Comparison of ENCODE assay signal across 8 cellular contexts in the genomic region with DNA sequence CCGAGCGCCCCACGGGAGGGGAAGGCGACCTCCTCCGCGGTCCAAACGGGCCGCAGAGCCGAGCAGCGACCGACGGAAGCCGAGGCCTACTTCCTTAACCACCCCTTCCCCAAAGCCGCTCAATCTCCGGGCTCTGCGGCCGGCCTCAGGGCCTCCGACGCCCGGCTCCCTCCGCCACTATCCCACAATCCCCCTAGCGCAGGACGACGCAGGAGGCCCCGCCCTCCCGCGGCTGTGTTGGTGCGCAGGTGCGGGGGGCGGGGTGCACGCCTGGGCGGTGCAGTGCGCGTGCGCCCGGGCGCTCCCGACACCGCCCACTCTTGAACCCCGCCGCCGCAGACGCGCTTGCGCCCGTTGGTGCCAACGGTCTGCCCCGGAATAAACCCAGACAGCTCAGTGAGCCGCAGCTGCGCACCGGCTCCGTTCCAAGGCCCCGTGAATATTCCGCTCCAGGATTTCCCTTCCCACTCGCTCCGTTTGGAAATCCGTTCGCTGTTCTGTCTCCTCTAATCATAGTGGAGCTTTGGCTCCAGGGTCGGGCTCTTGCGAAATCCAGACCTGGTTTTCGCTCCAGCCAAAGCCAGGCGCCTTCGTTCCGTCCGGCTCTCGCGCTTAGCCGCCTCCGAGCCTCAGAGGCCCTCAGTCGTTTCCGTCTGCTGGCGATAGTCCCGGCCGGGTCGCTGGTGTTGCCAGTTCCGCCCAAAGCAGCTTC. TPM values are rescaled to one million over a fixed set of nuclear protein-coding genes. Genes with fewer than 3 reads are reported as not detected.
DNase-seq lines count a peak whose midpoint lies in the region; ATAC-seq and TF ChIP-seq lines count a peak whose summit lies in the region.

A gene with protein sequence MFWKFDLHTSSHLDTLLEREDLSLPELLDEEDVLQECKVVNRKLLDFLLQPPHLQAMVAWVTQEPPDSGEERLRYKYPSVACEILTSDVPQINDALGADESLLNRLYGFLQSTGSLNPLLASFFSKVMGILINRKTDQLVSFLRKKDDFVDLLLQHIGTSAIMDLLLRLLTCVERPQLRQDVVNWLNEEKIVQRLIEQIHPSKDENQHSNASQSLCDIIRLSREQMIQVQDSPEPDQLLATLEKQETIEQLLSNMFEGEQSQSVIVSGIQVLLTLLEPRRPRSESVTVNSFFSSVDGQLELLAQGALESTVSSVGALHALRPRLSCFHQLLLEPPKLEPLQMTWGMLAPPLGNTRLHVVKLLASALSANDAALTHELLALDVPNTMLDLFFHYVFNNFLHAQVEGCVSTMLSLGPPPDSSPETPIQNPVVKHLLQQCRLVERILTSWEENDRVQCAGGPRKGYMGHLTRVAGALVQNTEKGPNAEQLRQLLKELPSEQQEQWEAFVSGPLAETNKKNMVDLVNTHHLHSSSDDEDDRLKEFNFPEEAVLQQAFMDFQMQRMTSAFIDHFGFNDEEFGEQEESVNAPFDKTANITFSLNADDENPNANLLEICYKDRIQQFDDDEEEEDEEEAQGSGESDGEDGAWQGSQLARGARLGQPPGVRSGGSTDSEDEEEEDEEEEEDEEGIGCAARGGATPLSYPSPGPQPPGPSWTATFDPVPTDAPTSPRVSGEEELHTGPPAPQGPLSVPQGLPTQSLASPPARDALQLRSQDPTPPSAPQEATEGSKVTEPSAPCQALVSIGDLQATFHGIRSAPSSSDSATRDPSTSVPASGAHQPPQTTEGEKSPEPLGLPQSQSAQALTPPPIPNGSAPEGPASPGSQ (minus strand): TSS at position 190 of the 712 bp plus-strand sequence. CDS start 11,914 bp downstream, outside the sequence.

- H3K9me3 ChIP-seq in T-helper 17 cell (ENCODE audit: control insufficient read depth, low read length, poor library complexity, severe bottlenecking) (no peaks in the 10 kb centered on the region), left ventricle myocardium inferior (replicated peaks) (no peaks in the 10 kb centered on the region)

- peak; percentile 69 for ATAC-seq in HG02885 (IDR thresholded peaks at IDR 0.05; ENCODE audit: poor library complexity, unreplicated experiment)
- ATAC-seq in T-helper 17 cell, result peak; percentile 83

- H3K4me3 Mint-ChIP-seq in T-helper 17 cell (peak within 1 kb of the TSS; percentile 100), progenitor cell of endocrine pancreas (ENCODE audit: low read depth) (peak within 1 kb of the TSS; percentile 97)

- H3K4me1 Mint-ChIP-seq in T-helper 17 cell (peaks cover 36% of the 10 kb centered on the region), progenitor cell of endocrine pancreas (ENCODE audit: low read depth) (peaks cover 23% of the 10 kb centered on the region)

- peak; percentile 89 for TF ChIP-seq POLR2A in GM15510 (IDR thresholded peaks at IDR 0.05; ENCODE audit: borderline replicate concordance, extremely low read depth, insufficient read length)

- no peak for TF ChIP-seq CTCF in left ventricle myocardium inferior (IDR thresholded peaks at IDR 0.05; ENCODE audit: borderline replicate concordance)
- TF ChIP-seq CTCF in progenitor cell of endocrine pancreas (IDR thresholded peaks at IDR 0.05; ENCODE audit: unreplicated experiment), result no peak

- DNase-seq in NCI-H1694 treated with DMSO at 0.1 percent for 48 hours (lab: John Stamatoyannopoulos, UW) (peak; percentile 99), T-helper 17 cell (peak; percentile 90 to 96 (median 93)), amygdala (lab: John Stamatoyannopoulos, UW) (peak; percentile 68 to 99 (median 96)), left ventricle myocardium inferior (peak; percentile 98), progenitor cell of endocrine pancreas (ENCODE audit: low spot score, unreplicated experiment) (peak; percentile 95), ureter (ENCODE audit: low spot score) (peak; percentile 98)

- H3K27me3 Mint-ChIP-seq in T-helper 17 cell, result no peaks in the 10 kb centered on the region
- H3K27me3 Mint-ChIP-seq in progenitor cell of endocrine pancreas, result no peaks in the 10 kb centered on the region

- peaks cover 55% of the 10 kb centered on the region for H3K4me1 ChIP-seq in left ventricle myocardium inferior

- intact Hi-C loops in left ventricle myocardium inferior (cut with micrococcal nuclease), result no loop called here

- no peaks in the 10 kb centered on the region for H3K9me3 Mint-ChIP-seq in progenitor cell of endocrine pancreas (ENCODE audit: low read depth)

- peaks cover 8% of the 10 kb centered on the region for H3K36me3 ChIP-seq in left ventricle myocardium inferior

- H3K27ac Mint-ChIP-seq in T-helper 17 cell, result peak within 1 kb of the TSS; percentile 99
- H3K27ac Mint-ChIP-seq in progenitor cell of endocrine pancreas, result peak within 1 kb of the TSS; percentile 97

- H3K36me3 Mint-ChIP-seq in T-helper 17 cell (ENCODE audit: low read depth) (peaks cover 4% of the 10 kb centered on the region), progenitor cell of endocrine pancreas (ENCODE audit: insufficient read depth) (peaks cover 3% of the 10 kb centered on the region)

- H3K27me3 ChIP-seq in left ventricle myocardium inferior (ENCODE audit: low read depth), result no peaks in the 10 kb centered on the region

- H3K4me3 ChIP-seq in left ventricle myocardium inferior, result peak within 1 kb of the TSS; percentile 99

- H3K27ac ChIP-seq in left ventricle myocardium inferior (replicated peaks), result peak within 1 kb of the TSS; percentile 90

RNA-seq across cellular contexts. Expression of the gene that starts here (rescaled TPM):
- total RNA-seq in T-helper 17 cell, result 100 to 1,000 TPM; 183 to 186 TPM
- 39.8 TPM for total RNA-seq in left ventricle myocardium inferior
- total RNA-seq in progenitor cell of endocrine pancreas, result 70.9 and 72.3 TPM in 2 replicates
- total RNA-seq in ureter, result 65.1 TPM

Comparison
In these comparisons a context has a peak if more than half of its experiments do, and no peak if none do; other contexts are left out.
1. Peak in every context shown above with its lines: DNase-seq, ATAC-seq, H3K4me3 ChIP-seq and H3K27ac ChIP-seq.